29 cellular contexts compared by ENCODE assay signal in genomic region chr11:66471142-66471541, GRCh38. TPM values are rescaled to one million over a fixed set of nuclear protein-coding genes. Genes with fewer than 3 reads are reported as not detected.
"Had no signal": no experiment of that assay in that cellular context is flagged by ENCODE, and none has a peak within 500 bp of the region (broad histone marks: within the 10 kb centered on the region; RNA-seq: fewer than 3 reads in every experiment).

No MANE protein-coding gene starts in this region.

- H3K9me3 ChIP-seq: gastrocnemius medialis, psoas muscle, sigmoid colon, testis, tibial artery had no signal

- FAIRE-seq: keratinocyte had no signal

- H3K27me3 Mint-ChIP-seq: memory B cell, type B pancreatic cell had no signal

- H3K27ac Mint-ChIP-seq: memory B cell; natural killer cell; stimulated activated effector memory CD8-positive, alpha-beta T cell treated with anti-CD3 and anti-CD28 coated beads, Interleukin-12 subunit alpha, Interleukin-12 subunit beta, amount 100 ng/mL, for 72 hours; type B pancreatic cell had no signal

- H3K27me3 ChIP-seq: gastrocnemius medialis, sigmoid colon, testis, tibial artery had no signal

- H3K4me3 ChIP-seq: gastrocnemius medialis, lung, psoas muscle, sigmoid colon, testis, tibial artery had no signal

- H3K4me1 ChIP-seq: psoas muscle had no signal

- H3K36me3 Mint-ChIP-seq: memory B cell, natural killer cell, type B pancreatic cell had no signal

- DNase-seq: cortex of kidney; effector CD4-positive, alpha-beta T cell; foreskin fibroblast; gastrocnemius medialis; head of caudate nucleus; natural killer cell; nucleus accumbens; psoas muscle; sigmoid colon; stimulated activated CD4-positive, alpha-beta T cell treated with anti-CD3 and anti-CD28 coated beads, Interleukin-2, amount 100 ng/mL, for 24 hours; stimulated activated CD4-positive, alpha-beta T cell treated with anti-CD3 and anti-CD28 coated beads, Interleukin-4, amount 100 ng/mL, for 24 hours; stimulated activated naive CD8-positive, alpha-beta T cell treated with anti-CD3 and anti-CD28 coated beads, Interleukin-15, Interleukin-2, amounts not matched to agents 100 U/mL and 50 U/mL, for 24 hours; substantia nigra; testis; tibial artery had no signal

- H3K4me3 Mint-ChIP-seq: memory B cell; natural killer cell; stimulated activated effector memory CD8-positive, alpha-beta T cell treated with anti-CD3 and anti-CD28 coated beads, Interleukin-12 subunit alpha, Interleukin-12 subunit beta, amount 100 ng/mL, for 72 hours; type B pancreatic cell had no signal

- ATAC-seq: esophagus mucosa; gastrocnemius medialis; left lobe of liver; natural killer cell; psoas muscle; right cardiac atrium; stimulated activated effector memory CD8-positive, alpha-beta T cell treated with anti-CD3 and anti-CD28 coated beads, Interleukin-12 subunit alpha, Interleukin-12 subunit beta, amount 100 ng/mL, for 72 hours; stimulated activated naive CD8-positive, alpha-beta T cell treated with anti-CD3 and anti-CD28 coated beads, Interleukin-15, Interleukin-2, amounts not matched to agents 100 U/mL and 50 U/mL, for 24 hours had no signal

- H3K9me3 Mint-ChIP-seq: memory B cell; natural killer cell; stimulated activated effector memory CD8-positive, alpha-beta T cell treated with anti-CD3 and anti-CD28 coated beads, Interleukin-12 subunit alpha, Interleukin-12 subunit beta, amount 100 ng/mL, for 72 hours; type B pancreatic cell had no signal

- H3K27ac ChIP-seq: epithelial cell of prostate, gastrocnemius medialis, psoas muscle, sigmoid colon, testis, tibial artery had no signal

RNA-seq across cellular contexts. Expression of gene NPAS4, which starts 50.3 kb away (rescaled TPM):
- total RNA-seq: dermis microvascular lymphatic vessel endothelial cell, esophagus mucosa, gastrocnemius medialis, glomerular endothelial cell, left lobe of liver, liver, mononuclear cell, natural killer cell, psoas muscle, renal cortical epithelial cell had no signal
- polyA plus RNA-seq: keratinocyte had no signal
